In the genomic region with DNA sequence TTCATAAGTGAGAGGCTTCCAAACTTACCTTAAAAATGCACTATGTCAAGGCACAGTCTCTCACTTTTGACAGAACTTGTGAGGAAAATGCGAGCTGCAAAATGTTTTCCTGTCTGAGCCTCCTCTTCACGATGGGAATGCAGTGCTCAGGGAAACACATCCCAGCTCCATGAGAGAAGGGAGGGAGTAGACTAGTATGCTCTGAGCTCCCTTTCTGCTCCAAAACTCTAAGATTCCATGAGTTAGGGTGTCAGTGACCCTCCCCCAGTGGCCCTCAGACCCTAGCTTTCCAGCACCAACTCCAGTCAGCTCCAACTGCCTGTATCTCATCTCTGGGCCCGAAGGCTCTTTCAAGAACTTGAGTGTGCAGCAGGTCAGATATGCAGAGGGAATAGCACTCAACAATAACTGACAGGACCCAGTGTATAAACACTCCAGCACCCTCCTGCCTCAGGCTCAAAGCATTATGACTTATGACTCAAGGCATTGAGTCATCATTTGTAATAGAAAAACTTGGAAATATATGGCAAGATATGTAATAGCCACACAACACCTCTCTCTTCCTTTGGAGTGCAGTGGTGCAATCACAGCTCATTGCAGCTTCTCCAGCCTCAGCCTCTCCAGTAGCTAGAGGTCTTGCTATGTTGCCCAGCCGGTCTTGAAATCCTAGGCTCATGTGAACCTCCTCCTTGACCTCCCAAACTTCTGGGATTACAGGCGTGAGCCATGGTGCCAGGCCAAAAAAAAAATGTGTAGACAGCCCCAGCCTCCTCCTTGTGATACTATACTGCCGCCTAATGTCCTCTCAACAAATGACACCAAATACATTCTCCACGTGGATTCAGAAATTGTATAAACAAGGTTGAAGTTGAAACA, we compare ENCODE assay signal across 8 cellular contexts. TPM values are rescaled to one million over a fixed set of nuclear protein-coding genes. Genes with fewer than 3 reads are reported as not detected.
DNase-seq lines count a peak whose midpoint lies in the region; ATAC-seq, FAIRE-seq and TF ChIP-seq lines count a peak whose summit lies in the region.

No MANE protein-coding gene starts in this region.

- H3K4me3 ChIP-seq in BE2C (ENCODE audit: low read depth, low read length): no peak overlapping the region
- no peak overlapping the region for H3K4me3 ChIP-seq in WERI-Rb-1 (ENCODE audit: low read depth, low read length)
- no peak overlapping the region for H3K4me3 ChIP-seq in psoas muscle

- H3K27me3 ChIP-seq in BE2C (no peaks in the 10 kb centered on the region), WERI-Rb-1 (ENCODE audit: insufficient read depth, low read depth, severe bottlenecking) (no peaks in the 10 kb centered on the region), psoas muscle (ENCODE audit: insufficient read depth in 3 of 3, low read length in 2 of 3) (peaks cover 0 to under 1% (median 0%) of the 10 kb centered on the region in 3 donors)

- intact Hi-C loops in psoas muscle (cut with DNase I): loop anchor here (2.0 to 5.0 kb wide), 4 partner anchors 96 to 184 kb away; partner anchors contain the start of gene VSX1 (in 1 of the 2)

- WGBS in psoas muscle, 3 donors: 35 to 39% (median 39%) methylated on average over 7 of the region's 7 CpGs

- TF ChIP-seq CTCF in BE2C (IDR thresholded peaks at IDR 0.05; ENCODE audit: low read depth, low read length): peak; percentile 88
- peak; percentile 81 for TF ChIP-seq CTCF in WERI-Rb-1 (IDR thresholded peaks at IDR 0.05; ENCODE audit: low read depth, low read length)
- TF ChIP-seq CTCF in psoas muscle (IDR thresholded peaks at IDR 0.05): peak; percentile 74

- no peaks in the 10 kb centered on the region for H3K4me1 ChIP-seq in BE2C
- peaks cover 5% of the 10 kb centered on the region for H3K4me1 ChIP-seq in psoas muscle

- H3K36me3 ChIP-seq in BE2C (no peaks in the 10 kb centered on the region), WERI-Rb-1 (no peaks in the 10 kb centered on the region), psoas muscle (ENCODE audit: insufficient read depth in 1 of 2, low read depth in 1 of 2) (no peaks in the 10 kb centered on the region)

- FAIRE-seq in GM12892 (lab: Jason Lieb, UNC): peak; percentile 91

- no peaks in the 10 kb centered on the region for H3K9me3 ChIP-seq in BE2C
- peaks cover 14% of the 10 kb centered on the region for H3K9me3 ChIP-seq in WERI-Rb-1 (ENCODE audit: severe bottlenecking)
- peaks cover 3% of the 10 kb centered on the region for H3K9me3 ChIP-seq in psoas muscle

- DNase-seq in BE2C (peak; percentile 26), GM12892 (ENCODE audit: insufficient read length) (no peak), NCI-H146 treated with DMSO at 0.1 percent for 48 hours (lab: John Stamatoyannopoulos, UW; ENCODE audit: unreplicated experiment) (peak; percentile 11), WERI-Rb-1 (peak; percentile 14), foreskin melanocyte (peak; percentile 92), psoas muscle (peak in 1 of 2 donors; percentile 55)

- no peak for TF ChIP-seq POLR2A in GM12892 (IDR thresholded peaks at IDR 0.05; ENCODE audit: low read depth, low read length)

- peak; percentile 86 to 96 (median 91) for ATAC-seq in psoas muscle
- ATAC-seq in HG03139 (IDR thresholded peaks at IDR 0.05; ENCODE audit: unreplicated experiment): no peak
- ATAC-seq in HG02759 (IDR thresholded peaks at IDR 0.05; ENCODE audit: unreplicated experiment): no peak

- H3K27ac ChIP-seq in WERI-Rb-1: no peak overlapping the region
- H3K27ac ChIP-seq in psoas muscle: peak overlapping the region; percentile 25

RNA-seq across cellular contexts. Expression of gene ENTPD6, which starts 16.7 kb away (rescaled TPM):
- polyA plus RNA-seq in BE2C (2012; ENCODE audit: insufficient read depth, insufficient read length, low read depth): 91.1 TPM
- 19.6 TPM for polyA plus RNA-seq in GM12892 (2012; ENCODE audit: missing spikeins)
- 10 to 100 TPM; 28.7 to 42.1 (median 34.6) TPM for total RNA-seq in psoas muscle
- 10 to 100 TPM; 38.9 to 65.3 (median 50.5) TPM for polyA plus RNA-seq in psoas muscle

Comparison
In these comparisons a context has a peak if more than half of its experiments do, and no peak if none do; other contexts are left out.
1. ATAC-seq: peak in psoas muscle (4 of 4); none in HG03139 (single experiment) and HG02759 (single experiment).
2. Peak in every context shown above with its lines, with median percentiles within 50 percentile points of each other: CTCF ChIP-seq.